In genomic region chr20:49345538-49345937, GRCh38 we compare ENCODE assay signal across 11 cellular contexts.
DNase-seq lines count a peak whose midpoint lies in the region; TF ChIP-seq lines count a peak whose summit lies in the region.
"Had no signal": no experiment of that assay in that cellular context is flagged by ENCODE, and none has a peak within 500 bp of the region (broad histone marks: within the 10 kb centered on the region; RNA-seq: fewer than 3 reads in every experiment).

No MANE protein-coding gene starts in this region.

- H3K9me3 Mint-ChIP-seq in endodermal cell, result no peaks in the 10 kb centered on the region
- H3K9me3 Mint-ChIP-seq: neural crest cell had no signal

- no peaks in the 10 kb centered on the region for H3K36me3 Mint-ChIP-seq in endodermal cell (ENCODE audit: low read depth)
- H3K36me3 Mint-ChIP-seq: activated CD8-positive, alpha-beta memory T cell treated with anti-CD3 and anti-CD28 coated beads, Interleukin-2, amount 10 ng/mL, durations not matched to agents 7 days and 5 days had no signal

- peaks cover 4% of the 10 kb centered on the region for H3K27me3 Mint-ChIP-seq in endodermal cell (ENCODE audit: insufficient read depth)

- H3K4me1 Mint-ChIP-seq in endodermal cell, result peaks cover 2% of the 10 kb centered on the region

- H3K27me3 ChIP-seq in SJCRH30 (no peaks in the 10 kb centered on the region), endodermal cell (ENCODE audit: control insufficient read depth, insufficient read depth, low read length, poor library complexity, severe bottlenecking) (no peaks in the 10 kb centered on the region)

- H3K4me1 ChIP-seq in SJCRH30 (peaks cover 42% of the 10 kb centered on the region), endodermal cell (ENCODE audit: control insufficient read depth, insufficient read depth, low read length) (no peaks in the 10 kb centered on the region)

- no peak overlapping the region for H3K4me3 Mint-ChIP-seq in endodermal cell
- H3K4me3 Mint-ChIP-seq: activated CD8-positive, alpha-beta memory T cell treated with anti-CD3 and anti-CD28 coated beads, Interleukin-2, amount 10 ng/mL, durations not matched to agents 7 days and 5 days; neural crest cell had no signal

- H3K9ac ChIP-seq in endodermal cell (ENCODE audit: extremely low read depth, low read length, poor library complexity, severe bottlenecking), result no peak overlapping the region

- H3K27ac Mint-ChIP-seq in endodermal cell, result no peak overlapping the region
- H3K27ac Mint-ChIP-seq: activated CD8-positive, alpha-beta memory T cell treated with anti-CD3 and anti-CD28 coated beads, Interleukin-2, amount 10 ng/mL, durations not matched to agents 7 days and 5 days had no signal

- H3K36me3 ChIP-seq in SJCRH30 (no peaks in the 10 kb centered on the region), endodermal cell (ENCODE audit: control insufficient read depth, insufficient read depth, low read length) (no peaks in the 10 kb centered on the region)

- 83 to 89% methylated on average over 13 of the region's 13 CpGs for WGBS in endodermal cell (ENCODE audit: insufficient coverage in 1 of 2, insufficient read length in 1 of 2), 2 experiments

- no peaks in the 10 kb centered on the region for H3K9me3 ChIP-seq in SJCRH30 (replicated peaks)
- H3K9me3 ChIP-seq in endodermal cell (ENCODE audit: control insufficient read depth, low read length), result no peaks in the 10 kb centered on the region

- DNase-seq in GM03348 (ENCODE audit: low spot score), result peak; percentile 92
- DNase-seq in SJCRH30, result peak; percentile 83 to 92
- DNase-seq in fibroblast of mammary gland (ENCODE audit: low read depth), result peak; percentile 47
- DNase-seq in renal cortical epithelial cell (ENCODE audit: low read depth), result peak; percentile 8
- DNase-seq in stimulated activated naive CD4-positive, alpha-beta T cell (lab: John Stamatoyannopoulos, UW), result no peak
- no peak for DNase-seq in NCI-H1105 (lab: John Stamatoyannopoulos, UW)
- no peak for DNase-seq in endodermal cell
- DNase-seq in NCI-H1105 treated with DMSO at 0.1 percent for 48 hours (lab: John Stamatoyannopoulos, UW), result no peak
- DNase-seq: activated CD8-positive, alpha-beta memory T cell treated with anti-CD3 and anti-CD28 coated beads, Interleukin-2, amount 10 ng/mL, durations not matched to agents 7 days and 5 days; DMS79 treated with DMSO at 0.1 percent for 48 hours had no signal

- TF ChIP-seq CTCF in fibroblast of mammary gland (conservative IDR thresholded peaks at IDR 0.05; ENCODE audit: control insufficient read depth, insufficient read depth, low read depth, low read length), result no peak
- no peak for TF ChIP-seq CTCF in endodermal cell (conservative IDR thresholded peaks at IDR 0.05)

- H3K4me3 ChIP-seq in SJCRH30 (peak overlapping the region; percentile 32), fibroblast of mammary gland (ENCODE audit: control insufficient read depth, low read depth, low read length) (no peak overlapping the region), endodermal cell (ENCODE audit: low read length) (no peak overlapping the region)

- H3K27ac ChIP-seq in SJCRH30, result peak overlapping the region; percentile 98
- H3K27ac ChIP-seq in endodermal cell (ENCODE audit: low read depth, low read length), result no peak overlapping the region

Comparison
In these comparisons a context has a peak if more than half of its experiments do, and no peak if none do; other contexts are left out.
1. DNase-seq: peak in GM03348 (single experiment), SJCRH30 (2 of 2), fibroblast of mammary gland (single experiment) and renal cortical epithelial cell (single experiment); none in stimulated activated naive CD4-positive, alpha-beta T cell (0 of 6), NCI-H1105 (single experiment), endodermal cell (single experiment) and NCI-H1105 treated with DMSO at 0.1 percent for 48 hours (single experiment).